In the genomic region with DNA sequence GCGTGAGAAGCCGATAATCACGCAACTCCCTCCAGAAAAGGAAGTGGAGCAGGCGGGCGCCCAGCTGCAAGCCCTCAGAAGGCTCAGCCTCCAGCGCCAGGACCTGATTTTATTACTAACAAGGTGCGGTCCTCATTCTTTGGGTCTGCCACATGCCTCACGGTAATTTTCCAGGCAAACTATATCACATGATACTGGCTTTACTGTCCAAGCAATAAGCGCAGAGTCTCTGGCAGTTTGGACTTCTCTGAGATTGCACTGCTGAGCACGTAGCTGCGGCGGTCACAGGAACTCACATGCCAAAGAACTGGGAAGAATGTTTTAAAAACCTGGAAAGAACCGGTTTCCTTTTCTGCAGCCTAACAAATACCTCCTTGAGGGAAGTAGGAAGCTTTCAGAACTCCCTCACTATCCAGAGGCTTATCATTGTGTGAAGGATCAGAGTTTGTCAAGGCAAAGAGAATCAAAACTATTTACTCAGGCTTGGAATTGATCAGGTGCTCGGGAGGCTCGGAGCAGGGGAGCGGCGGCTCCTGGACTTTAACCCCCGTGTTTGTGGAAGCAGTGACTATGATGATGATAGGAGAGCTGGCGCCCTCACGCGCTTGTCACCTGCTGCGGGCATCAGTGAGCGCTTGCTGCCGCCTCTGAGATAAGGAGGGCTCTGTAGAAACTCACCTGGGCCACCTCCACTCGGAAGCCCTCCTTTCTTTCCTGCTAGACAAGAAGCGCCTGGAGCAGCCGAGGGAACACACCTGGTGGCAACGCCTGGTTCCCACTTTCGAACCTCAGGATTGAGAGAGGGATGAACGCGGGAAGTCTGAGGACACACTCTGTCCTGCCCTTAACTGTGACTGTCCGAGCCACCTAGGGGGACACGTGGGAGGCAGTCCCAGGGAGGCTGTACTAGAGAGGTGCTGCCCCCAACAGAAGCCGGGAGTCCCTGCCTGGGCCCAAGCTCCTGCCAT, we compare ENCODE assay signal across 10 cellular contexts. TPM values are rescaled to one million over a fixed set of nuclear protein-coding genes. Genes with fewer than 3 reads are reported as not detected.
A peak's percentile ranks its signal among the peaks of the same experiment; 100 is the strongest.
DNase-seq lines count a peak whose midpoint lies in the region; ATAC-seq and TF ChIP-seq lines count a peak whose summit lies in the region.
"Had no signal": no experiment of that assay in that cellular context is flagged by ENCODE, and none has a peak within 500 bp of the region (broad histone marks: within the 10 kb centered on the region; RNA-seq: fewer than 3 reads in every experiment).

No MANE protein-coding gene starts in this region.

- no peak overlapping the region for H3K4me3 Mint-ChIP-seq in activated T-cell treated with anti-CD3 and anti-CD28 coated beads, Interleukin-2, amount 50 U/mL, for 72 hours
- H3K4me3 Mint-ChIP-seq in activated T-cell treated with anti-CD3 and anti-CD28 coated beads, Interleukin-2, amount 50 U/mL, for 24 hours = no peak overlapping the region
- H3K4me3 Mint-ChIP-seq in memory B cell = no peak overlapping the region
- H3K4me3 Mint-ChIP-seq: activated CD8-positive, alpha-beta T cell treated with anti-CD3 and anti-CD28 coated beads, Interleukin-2, amount 10 ng/mL, durations not matched to agents 7 days and 5 days had no signal

- H3K4me3 ChIP-seq in upper lobe of right lung = peak overlapping the region; percentile 26

- ATAC-seq in activated T-cell treated with anti-CD3 and anti-CD28 coated beads, Interleukin-2, amount 50 U/mL, for 72 hours (replicated peaks in 1 of 2) = peak in 1 of 2 donors; percentile 26
- ATAC-seq in memory B cell (ENCODE audit: low read depth) = peak; percentile 21
- ATAC-seq in upper lobe of right lung = peak; percentile 60
- ATAC-seq in GM18519 (IDR thresholded peaks at IDR 0.05; ENCODE audit: low FRiP score, unreplicated experiment) = no peak
- ATAC-seq: activated CD8-positive, alpha-beta T cell treated with anti-CD3 and anti-CD28 coated beads, Interleukin-2, amount 10 ng/mL, durations not matched to agents 7 days and 5 days had no signal

- no peaks in the 10 kb centered on the region for H3K4me1 Mint-ChIP-seq in activated T-cell treated with anti-CD3 and anti-CD28 coated beads, Interleukin-2, amount 50 U/mL, for 72 hours (ENCODE audit: low read depth)
- H3K4me1 Mint-ChIP-seq in activated T-cell treated with anti-CD3 and anti-CD28 coated beads, Interleukin-2, amount 50 U/mL, for 24 hours (ENCODE audit: low read depth) = no peaks in the 10 kb centered on the region
- H3K4me1 Mint-ChIP-seq in memory B cell = no peaks in the 10 kb centered on the region

- H3K36me3 ChIP-seq in upper lobe of right lung = no peaks in the 10 kb centered on the region

- peaks cover 22% of the 10 kb centered on the region for H3K27me3 Mint-ChIP-seq in activated T-cell treated with anti-CD3 and anti-CD28 coated beads, Interleukin-2, amount 50 U/mL, for 72 hours (ENCODE audit: low read depth)
- H3K27me3 Mint-ChIP-seq in activated T-cell treated with anti-CD3 and anti-CD28 coated beads, Interleukin-2, amount 50 U/mL, for 24 hours = no peaks in the 10 kb centered on the region
- peaks cover 8% of the 10 kb centered on the region for H3K27me3 Mint-ChIP-seq in memory B cell

- peak overlapping the region; percentile 22 for H3K27ac Mint-ChIP-seq in activated T-cell treated with anti-CD3 and anti-CD28 coated beads, Interleukin-2, amount 50 U/mL, for 72 hours
- H3K27ac Mint-ChIP-seq in activated T-cell treated with anti-CD3 and anti-CD28 coated beads, Interleukin-2, amount 50 U/mL, for 24 hours = no peak overlapping the region
- no peak overlapping the region for H3K27ac Mint-ChIP-seq in memory B cell
- H3K27ac Mint-ChIP-seq: activated CD8-positive, alpha-beta T cell treated with anti-CD3 and anti-CD28 coated beads, Interleukin-2, amount 10 ng/mL, durations not matched to agents 7 days and 5 days had no signal

- H3K9me3 ChIP-seq in upper lobe of right lung = peaks cover 20% of the 10 kb centered on the region

- H3K36me3 Mint-ChIP-seq in activated T-cell treated with anti-CD3 and anti-CD28 coated beads, Interleukin-2, amount 50 U/mL, for 72 hours (ENCODE audit: insufficient read depth in 2 of 2) = peaks cover 10 to 26% of the 10 kb centered on the region in 2 donors
- peaks cover 3% of the 10 kb centered on the region for H3K36me3 Mint-ChIP-seq in activated T-cell treated with anti-CD3 and anti-CD28 coated beads, Interleukin-2, amount 50 U/mL, for 24 hours (ENCODE audit: low read depth)
- peaks cover 6% of the 10 kb centered on the region for H3K36me3 Mint-ChIP-seq in memory B cell

- no peak for DNase-seq in activated T-cell treated with anti-CD3 and anti-CD28 coated beads, Interleukin-2, amount 50 U/mL, for 72 hours
- no peak for DNase-seq in activated T-cell treated with anti-CD3 and anti-CD28 coated beads, Interleukin-2, amount 50 U/mL, for 24 hours
- DNase-seq in dermis blood vessel endothelial cell = peak; percentile 64
- no peak for DNase-seq in memory B cell (ENCODE audit: low spot score in 2 of 2)
- no peak for DNase-seq in upper lobe of right lung
- DNase-seq in anterior cingulate cortex (lab: John Stamatoyannopoulos, UW) = no peak
- no peak for DNase-seq in HUDEP-2 (lab: John Stamatoyannopoulos, UW; ENCODE audit: unreplicated experiment in 76 of 76)
- DNase-seq: activated CD8-positive, alpha-beta T cell treated with anti-CD3 and anti-CD28 coated beads, Interleukin-2, amount 10 ng/mL, durations not matched to agents 7 days and 5 days; NCI-H1105 had no signal

- intact Hi-C loops in upper lobe of right lung (cut with DNase I) = no loop called here

- peaks cover 7 to 11% of the 10 kb centered on the region in 2 donors for H3K9me3 Mint-ChIP-seq in activated T-cell treated with anti-CD3 and anti-CD28 coated beads, Interleukin-2, amount 50 U/mL, for 72 hours
- H3K9me3 Mint-ChIP-seq in activated T-cell treated with anti-CD3 and anti-CD28 coated beads, Interleukin-2, amount 50 U/mL, for 24 hours = peaks cover 19% of the 10 kb centered on the region
- peaks cover 14% of the 10 kb centered on the region for H3K9me3 Mint-ChIP-seq in memory B cell

- no peaks in the 10 kb centered on the region for H3K4me1 ChIP-seq in upper lobe of right lung

- no peak overlapping the region for H3K27ac ChIP-seq in upper lobe of right lung

- TF ChIP-seq CTCF in upper lobe of right lung (IDR thresholded peaks at IDR 0.05) = no peak

- peaks cover 4% of the 10 kb centered on the region for H3K27me3 ChIP-seq in upper lobe of right lung

RNA-seq across cellular contexts. Expression of a gene that starts 27.2 kb away (rescaled TPM):
- 10 to 100 TPM; 22.6 to 29.8 TPM for total RNA-seq in activated T-cell treated with anti-CD3 and anti-CD28 coated beads, Interleukin-2, amount 50 U/mL, for 72 hours
- total RNA-seq in dermis blood vessel endothelial cell (29.6 and 34.7 TPM in 2 replicates), upper lobe of right lung (7.2 TPM)
